Comparison of ENCODE assay signal across 1 cellular context in the genomic region with DNA sequence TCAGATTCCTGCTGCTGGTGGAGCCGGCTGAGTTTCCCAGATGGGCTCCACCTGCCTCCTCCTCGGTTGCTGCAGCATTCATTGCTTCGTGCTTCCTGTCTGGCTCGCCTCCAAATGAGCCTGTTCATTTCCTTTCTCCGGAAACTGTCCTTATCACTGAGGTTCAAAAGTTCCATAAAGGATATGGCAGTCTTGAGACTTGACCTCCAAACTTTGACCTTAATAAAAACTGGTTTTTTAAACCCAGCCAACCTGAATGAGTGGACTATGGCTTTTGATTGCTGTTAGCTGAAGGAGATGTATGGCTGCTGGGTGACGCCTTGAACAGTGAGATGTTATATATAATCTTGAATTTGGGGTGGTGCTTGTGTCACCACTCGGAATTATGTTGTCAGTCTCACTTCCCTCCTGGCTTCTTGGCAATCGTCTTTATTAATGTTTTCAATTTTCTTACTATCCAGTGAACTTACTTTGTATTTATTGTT.
TF ChIP-seq lines count a peak whose summit lies in the region.

No MANE protein-coding gene starts in this region.

TF ChIP-seq in IMR-90, 13 proteins besides CTCF, POLR2A, EP300 and RAD21 (continued from another document):
- TF ChIP-seq, protein P1, sequence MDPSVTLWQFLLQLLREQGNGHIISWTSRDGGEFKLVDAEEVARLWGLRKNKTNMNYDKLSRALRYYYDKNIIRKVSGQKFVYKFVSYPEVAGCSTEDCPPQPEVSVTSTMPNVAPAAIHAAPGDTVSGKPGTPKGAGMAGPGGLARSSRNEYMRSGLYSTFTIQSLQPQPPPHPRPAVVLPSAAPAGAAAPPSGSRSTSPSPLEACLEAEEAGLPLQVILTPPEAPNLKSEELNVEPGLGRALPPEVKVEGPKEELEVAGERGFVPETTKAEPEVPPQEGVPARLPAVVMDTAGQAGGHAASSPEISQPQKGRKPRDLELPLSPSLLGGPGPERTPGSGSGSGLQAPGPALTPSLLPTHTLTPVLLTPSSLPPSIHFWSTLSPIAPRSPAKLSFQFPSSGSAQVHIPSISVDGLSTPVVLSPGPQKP (IDR thresholded peaks at IDR 0.05; ENCODE audit: borderline replicate concordance, low read depth, low read length): no peak
- TF ChIP-seq BHLHE40 (IDR thresholded peaks at IDR 0.05; ENCODE audit: low read depth, low read length): no peak
- TF ChIP-seq MAFK (IDR thresholded peaks at IDR 0.05; ENCODE audit: low read depth, low read length): no peak
- TF ChIP-seq RFX5 (IDR thresholded peaks at IDR 0.05; ENCODE audit: low read depth, low read length): no peak
- TF ChIP-seq RCOR1 (IDR thresholded peaks at IDR 0.05; ENCODE audit: insufficient replicate concordance, low read length): no peak
- TF ChIP-seq NFE2L2 (IDR thresholded peaks at IDR 0.05; ENCODE audit: low read depth, low read length): no peak
